10 cellular contexts compared by ENCODE assay signal in genomic region chr22:46027219-46028068, GRCh38. TPM values are rescaled to one million over a fixed set of nuclear protein-coding genes. Genes with fewer than 3 reads are reported as not detected.
DNase-seq lines count a peak whose midpoint lies in the region; TF ChIP-seq lines count a peak whose summit lies in the region.
"Had no signal": no experiment of that assay in that cellular context is flagged by ENCODE, and none has a peak within 500 bp of the region (broad histone marks: within the 10 kb centered on the region; RNA-seq: fewer than 3 reads in every experiment).

No MANE protein-coding gene starts in this region.

- H3K36me3 Mint-ChIP-seq in activated T-helper 2 cell treated with anti-CD3 and anti-CD28 coated beads, Interferon-gamma antibody, Interleukin-2, Interleukin-4, amounts not matched to agents 10 μg/mL and 5 μg/mL and 100 μg/mL, durations not matched to agents 14 hours and 24 hours and 36 hours (ENCODE audit: low read depth), result no peaks in the 10 kb centered on the region

- H3K4me1 Mint-ChIP-seq in activated T-helper 2 cell treated with anti-CD3 and anti-CD28 coated beads, Interferon-gamma antibody, Interleukin-2, Interleukin-4, amounts not matched to agents 10 μg/mL and 5 μg/mL and 100 μg/mL, durations not matched to agents 14 hours and 24 hours and 36 hours (ENCODE audit: low read depth), result peaks cover 5% of the 10 kb centered on the region

- H3K4me1 ChIP-seq in adrenal gland (replicated peaks in 1 of 2), result peaks cover 21% of the 10 kb centered on the region in 2 donors

- 2 to 14% (median 10%) methylated on average over 5 to 89 of the region's 89 CpGs for WGBS in adrenal gland, 4 donors

- TF ChIP-seq POLR2A in adrenal gland (IDR thresholded peaks at IDR 0.05), result peak in 1 of 2 donors; percentile 66

- DNase-seq in COLO829 (ENCODE audit: low spot score) (peak; percentile 40), adrenal gland (peak; percentile 77 to 88 (median 81)), hippocampal formation (lab: John Stamatoyannopoulos, UW) (peak; percentile 68 to 79), posterior cingulate gyrus (peak; percentile 68 to 97 (median 78)), D341Med (ENCODE audit: low spot score) (no peak), GM20000 (ENCODE audit: low spot score) (no peak)
- no peak for DNase-seq in activated CD4-positive, alpha-beta T cell treated with anti-CD3 and anti-CD28 coated beads for 1 hour
- no peak for DNase-seq in activated T-helper 2 cell treated with anti-CD3 and anti-CD28 coated beads, Interferon-gamma antibody, Interleukin-2, Interleukin-4, amounts not matched to agents 10 μg/mL and 5 μg/mL and 100 μg/mL, durations not matched to agents 14 hours and 24 hours and 36 hours (ENCODE audit: low spot score)

- peak overlapping the region in 2 of 4 donors; percentile 25 to 63 for H3K4me3 ChIP-seq in adrenal gland
- H3K4me3 ChIP-seq: SK-N-MC had no signal

- intact Hi-C loops in adrenal gland (cut with DNase I), result no loop called here
- intact Hi-C loops in posterior cingulate gyrus (cut with DNase I), result no loop called here
- intact Hi-C loops in activated T-helper 2 cell treated with anti-CD3 and anti-CD28 coated beads, Interferon-gamma antibody, Interleukin-2, Interleukin-4, amounts not matched to agents 10 μg/mL and 5 μg/mL and 100 μg/mL, durations not matched to agents 14 hours and 24 hours and 36 hours (cut with micrococcal nuclease), result no loop called here

- H3K27ac Mint-ChIP-seq in activated T-helper 2 cell treated with anti-CD3 and anti-CD28 coated beads, Interferon-gamma antibody, Interleukin-2, Interleukin-4, amounts not matched to agents 10 μg/mL and 5 μg/mL and 100 μg/mL, durations not matched to agents 14 hours and 24 hours and 36 hours, result no peak overlapping the region

- peak in 4 of 6 experiments; percentile 10 to 43 (median 26) for TF ChIP-seq CTCF in adrenal gland (IDR thresholded peaks at IDR 0.05)
- no peak for TF ChIP-seq CTCF in GM20000 (IDR thresholded peaks at IDR 0.05; ENCODE audit: extremely low read depth, missing control alignments)

- H3K27me3 ChIP-seq in adrenal gland, result no peaks in the 10 kb centered on the region

- H3K36me3 ChIP-seq in adrenal gland (replicated peaks in 1 of 2), result no peaks in the 10 kb centered on the region

- peak overlapping the region in 4 of 5 donors; percentile 12 to 81 (median 54) for H3K27ac ChIP-seq in adrenal gland
- H3K27ac ChIP-seq: SK-N-MC had no signal

- no peak overlapping the region for H3K4me3 Mint-ChIP-seq in activated T-helper 2 cell treated with anti-CD3 and anti-CD28 coated beads, Interferon-gamma antibody, Interleukin-2, Interleukin-4, amounts not matched to agents 10 μg/mL and 5 μg/mL and 100 μg/mL, durations not matched to agents 14 hours and 24 hours and 36 hours (ENCODE audit: low read depth)

- H3K27me3 Mint-ChIP-seq in activated T-helper 2 cell treated with anti-CD3 and anti-CD28 coated beads, Interferon-gamma antibody, Interleukin-2, Interleukin-4, amounts not matched to agents 10 μg/mL and 5 μg/mL and 100 μg/mL, durations not matched to agents 14 hours and 24 hours and 36 hours (ENCODE audit: low read depth), result peaks cover 43% of the 10 kb centered on the region

- H3K9me3 Mint-ChIP-seq in activated T-helper 2 cell treated with anti-CD3 and anti-CD28 coated beads, Interferon-gamma antibody, Interleukin-2, Interleukin-4, amounts not matched to agents 10 μg/mL and 5 μg/mL and 100 μg/mL, durations not matched to agents 14 hours and 24 hours and 36 hours, result no peaks in the 10 kb centered on the region

- no peaks in the 10 kb centered on the region for H3K9me3 ChIP-seq in adrenal gland (replicated peaks in 1 of 3)

RNA-seq across cellular contexts. Expression of gene WNT7B, which starts 50.5 kb away (rescaled TPM):
- total RNA-seq in adrenal gland, result under 1 TPM in 3 of 8 donors, not detected in 5; 0.07 to 0.24 (median 0.13) TPM
- under 1 TPM in 1 of 3 donors, not detected in 2; 0.16 TPM for polyA plus RNA-seq in adrenal gland
- total RNA-seq in activated T-helper 2 cell treated with anti-CD3 and anti-CD28 coated beads, Interferon-gamma antibody, Interleukin-2, Interleukin-4, amounts not matched to agents 10 μg/mL and 5 μg/mL and 100 μg/mL, durations not matched to agents 14 hours and 24 hours and 36 hours, result not detected in 2 replicates
- total RNA-seq: lung microvascular endothelial cell had no signal

Comparison
In these comparisons a context has a peak if more than half of its experiments do, and no peak if none do; other contexts are left out.
1. DNase-seq: peak in COLO829 (single experiment), adrenal gland (7 of 7), hippocampal formation (2 of 2) and posterior cingulate gyrus (10 of 10); none in D341Med (single experiment), activated CD4-positive, alpha-beta T cell treated with anti-CD3 and anti-CD28 coated beads for 1 hour (single experiment), GM20000 (single experiment) and activated T-helper 2 cell treated with anti-CD3 and anti-CD28 coated beads, Interferon-gamma antibody, Interleukin-2, Interleukin-4, amounts not matched to agents 10 μg/mL and 5 μg/mL and 100 μg/mL, durations not matched to agents 14 hours and 24 hours and 36 hours (single experiment).